In genomic region chr6:2775003-2775402, GRCh38 we compare ENCODE assay signal across 30 cellular contexts.
"Had no signal": no experiment of that assay in that cellular context is flagged by ENCODE, and none has a peak within 500 bp of the region (broad histone marks: within the 10 kb centered on the region; RNA-seq: fewer than 3 reads in every experiment).

No MANE protein-coding gene starts in this region.

- H3K36me3 Mint-ChIP-seq: activated naive CD8-positive, alpha-beta T cell had no signal

- H3K27ac ChIP-seq: brain microvascular endothelial cell, colonic mucosa, epithelial cell of prostate, esophagus squamous epithelium, gastroesophageal sphincter, heart right ventricle, VCaP had no signal

- DNase-seq: activated CD4-positive, alpha-beta memory T cell treated with anti-CD3 and anti-CD28 coated beads, Interleukin-2, amount 10 ng/mL, durations not matched to agents 7 days and 5 days; activated CD4-positive, alpha-beta T cell treated with anti-CD3 and anti-CD28 coated beads for 1 hour; activated CD4-positive, alpha-beta T cell treated with anti-CD3 and anti-CD28 coated beads for 4 hours; activated CD4-positive, alpha-beta T cell treated with anti-CD3 and anti-CD28 coated beads, Interleukin-2, amount 10 ng/mL, durations not matched to agents 7 days and 5 days; activated CD4-positive, alpha-beta T cell treated with anti-CD3 and anti-CD28 coated beads, Interleukin-2, amount 50 U/mL, for 4 hours; activated CD8-positive, alpha-beta memory T cell treated with anti-CD3 and anti-CD28 coated beads, Interleukin-2, amount 50 U/mL, for 48 hours; activated effector memory CD4-positive, alpha-beta T cell treated with Interleukin-2 at 50 U/mL for 16 hours; activated gamma-delta T cell treated with Interleukin-2 at 50 U/mL for 16 hours; activated naive CD4-positive, alpha-beta T cell treated with anti-CD3 and anti-CD28 coated beads, Interleukin-2, amount 50 U/mL, for 16 hours; activated naive CD4-positive, alpha-beta T cell treated with Interleukin-2 at 50 U/mL for 16 hours; activated T-cell treated with anti-CD3 and anti-CD28 coated beads for 4 hours; activated T-cell treated with anti-CD3 and anti-CD28 coated beads, Interleukin-2, amount 50 U/mL, for 24 hours; amniotic stem cell; anterior cingulate cortex; brain microvascular endothelial cell; caudate nucleus; cerebellar nuclear complex; colonic mucosa; effector CD8-positive, alpha-beta T cell; esophagus squamous epithelium; foreskin melanocyte; heart right ventricle; T-cell had no signal

- H3K27ac Mint-ChIP-seq: activated CD4-positive, alpha-beta memory T cell treated with anti-CD3 and anti-CD28 coated beads, Interleukin-2, amount 10 ng/mL, durations not matched to agents 7 days and 5 days; activated CD4-positive, alpha-beta T cell treated with anti-CD3 and anti-CD28 coated beads, Interleukin-2, amount 10 ng/mL, durations not matched to agents 7 days and 5 days; activated naive CD8-positive, alpha-beta T cell; activated T-cell treated with anti-CD3 and anti-CD28 coated beads, Interleukin-2, amount 50 U/mL, for 24 hours; activated T-helper 17 cell treated with anti-CD3 and anti-CD28 coated beads, Interleukin-2, amount 50 U/mL, for 72 hours; T-helper 1 cell treated with Interleukin-12 subunit alpha and Interleukin-12 subunit beta and Interleukin-4 antibody, amounts not matched to agents 30 μg/mL and 1 μg/mL, for 36 hours; WTC11 had no signal

- H3K4me3 Mint-ChIP-seq: activated CD4-positive, alpha-beta memory T cell treated with anti-CD3 and anti-CD28 coated beads, Interleukin-2, amount 10 ng/mL, durations not matched to agents 7 days and 5 days; activated CD4-positive, alpha-beta T cell treated with anti-CD3 and anti-CD28 coated beads, Interleukin-2, amount 10 ng/mL, durations not matched to agents 7 days and 5 days; activated naive CD8-positive, alpha-beta T cell; activated T-cell treated with anti-CD3 and anti-CD28 coated beads, Interleukin-2, amount 50 U/mL, for 24 hours; activated T-helper 17 cell treated with anti-CD3 and anti-CD28 coated beads, Interleukin-2, amount 50 U/mL, for 72 hours; T-cell; T-helper 1 cell treated with Interleukin-12 subunit alpha and Interleukin-12 subunit beta and Interleukin-4 antibody, amounts not matched to agents 30 μg/mL and 1 μg/mL, for 36 hours; WTC11 had no signal

- H3K27me3 ChIP-seq: brain microvascular endothelial cell, colonic mucosa, esophagus squamous epithelium, gastroesophageal sphincter, heart right ventricle had no signal

- H3K27me3 Mint-ChIP-seq: activated CD4-positive, alpha-beta memory T cell treated with anti-CD3 and anti-CD28 coated beads, Interleukin-2, amount 10 ng/mL, durations not matched to agents 7 days and 5 days; activated CD4-positive, alpha-beta T cell treated with anti-CD3 and anti-CD28 coated beads, Interleukin-2, amount 10 ng/mL, durations not matched to agents 7 days and 5 days; activated naive CD8-positive, alpha-beta T cell; activated T-cell treated with anti-CD3 and anti-CD28 coated beads, Interleukin-2, amount 50 U/mL, for 24 hours; activated T-helper 17 cell treated with anti-CD3 and anti-CD28 coated beads, Interleukin-2, amount 50 U/mL, for 72 hours; T-cell had no signal

- H3K9me3 ChIP-seq: colonic mucosa, esophagus squamous epithelium, gastroesophageal sphincter, heart right ventricle had no signal

- H3K4me3 ChIP-seq: colonic mucosa, esophagus squamous epithelium, gastroesophageal sphincter, heart right ventricle had no signal

- H3K9me3 Mint-ChIP-seq: activated CD4-positive, alpha-beta memory T cell treated with anti-CD3 and anti-CD28 coated beads, Interleukin-2, amount 10 ng/mL, durations not matched to agents 7 days and 5 days; activated CD4-positive, alpha-beta T cell treated with anti-CD3 and anti-CD28 coated beads, Interleukin-2, amount 10 ng/mL, durations not matched to agents 7 days and 5 days; activated T-cell treated with anti-CD3 and anti-CD28 coated beads, Interleukin-2, amount 50 U/mL, for 24 hours; activated T-helper 17 cell treated with anti-CD3 and anti-CD28 coated beads, Interleukin-2, amount 50 U/mL, for 72 hours; T-cell; T-helper 1 cell treated with Interleukin-12 subunit alpha and Interleukin-12 subunit beta and Interleukin-4 antibody, amounts not matched to agents 30 μg/mL and 1 μg/mL, for 36 hours; WTC11 had no signal

- H3K36me3 ChIP-seq: colonic mucosa had no signal

- ATAC-seq: activated T-helper 17 cell treated with anti-CD3 and anti-CD28 coated beads, Interleukin-2, amount 50 U/mL, for 72 hours; gastroesophageal sphincter; heart right ventricle; T-cell; WTC11 had no signal
